ENCODE assay signal across 4 cellular contexts in genomic region chr21:46366966-46367365, GRCh38.
"Had no signal": no experiment of that assay in that cellular context is flagged by ENCODE, and none has a peak within 500 bp of the region (broad histone marks: within the 10 kb centered on the region; RNA-seq: fewer than 3 reads in every experiment).

No MANE protein-coding gene starts in this region.

- H3K4me1 Mint-ChIP-seq: GM23338, H9 had no signal

- H3K4me3 Mint-ChIP-seq: GM23338, H9 had no signal

- H3K27ac Mint-ChIP-seq: GM23338 had no signal

- ATAC-seq: GM23338 had no signal

- H3K4me3 ChIP-seq: GM23338 had no signal

- H3K4me2 ChIP-seq: GM23338 had no signal

- H2AFZ ChIP-seq: GM23338 had no signal

- DNase-seq: H9, HCEC 1CT, IMR-90 had no signal
